13 cellular contexts compared by ENCODE assay signal in genomic region chr6:69887026-69887425, GRCh38. TPM values are rescaled to one million over a fixed set of nuclear protein-coding genes. Genes with fewer than 3 reads are reported as not detected.
A peak's percentile ranks its signal among the peaks of the same experiment; 100 is the strongest.
DNase-seq lines count a peak whose midpoint lies in the region; ATAC-seq and TF ChIP-seq lines count a peak whose summit lies in the region.
"Had no signal": no experiment of that assay in that cellular context is flagged by ENCODE, and none has a peak within 500 bp of the region (broad histone marks: within the 10 kb centered on the region; RNA-seq: fewer than 3 reads in every experiment).

No MANE protein-coding gene starts in this region.

- no peaks in the 10 kb centered on the region for H3K27me3 ChIP-seq in Peyer's patch

- H3K4me3 Mint-ChIP-seq in activated CD4-positive, alpha-beta T cell treated with anti-CD3 and anti-CD28 coated beads, Interleukin-2, amount 10 ng/mL, durations not matched to agents 7 days and 5 days = no peak overlapping the region
- H3K4me3 Mint-ChIP-seq: activated CD4-positive, alpha-beta memory T cell treated with anti-CD3 and anti-CD28 coated beads for 36 hours; activated naive CD4-positive, alpha-beta T cell treated with anti-CD3 and anti-CD28 coated beads for 36 hours; CD8-positive, alpha-beta memory T cell had no signal

- peaks cover 12% of the 10 kb centered on the region for H3K27me3 Mint-ChIP-seq in activated CD4-positive, alpha-beta T cell treated with anti-CD3 and anti-CD28 coated beads, Interleukin-2, amount 10 ng/mL, durations not matched to agents 7 days and 5 days

- POLR2A ChIA-PET in activated CD4-positive, alpha-beta T cell treated with anti-CD3 and anti-CD28 coated beads, Interleukin-2, amount 10 ng/mL, durations not matched to agents 7 days and 5 days (lab: Charles Lee) = no interaction called here
- POLR2A ChIA-PET in RWPE1 (lab: Yijun Ruan, JAX; ENCODE audit: low non-redundant PET) = no interaction called here

- no peaks in the 10 kb centered on the region for H3K4me1 Mint-ChIP-seq in activated CD4-positive, alpha-beta T cell treated with anti-CD3 and anti-CD28 coated beads, Interleukin-2, amount 10 ng/mL, durations not matched to agents 7 days and 5 days

- no peaks in the 10 kb centered on the region for H3K36me3 Mint-ChIP-seq in activated CD4-positive, alpha-beta T cell treated with anti-CD3 and anti-CD28 coated beads, Interleukin-2, amount 10 ng/mL, durations not matched to agents 7 days and 5 days (ENCODE audit: low read depth)
- H3K36me3 Mint-ChIP-seq: activated CD4-positive, alpha-beta memory T cell treated with anti-CD3 and anti-CD28 coated beads for 36 hours; CD8-positive, alpha-beta memory T cell had no signal

- no peak overlapping the region for H3K4me3 ChIP-seq in Peyer's patch
- H3K4me3 ChIP-seq: thoracic aorta had no signal

- CTCF ChIA-PET in activated CD4-positive, alpha-beta T cell treated with anti-CD3 and anti-CD28 coated beads, Interleukin-2, amount 10 ng/mL, durations not matched to agents 7 days and 5 days (lab: Charles Lee) = interaction anchor here (1.5 kb wide), 1 partner anchor 10 kb away, joined by 4 read pairs; no protein-coding TSS in a partner anchor
- CTCF ChIA-PET in RWPE1 (lab: Yijun Ruan, JAX) = interaction anchor here (0.7 kb wide), 1 partner anchor 37 kb away, joined by 5 read pairs; no protein-coding TSS in a partner anchor

- H3K9me3 ChIP-seq in Peyer's patch = no peaks in the 10 kb centered on the region
- H3K9me3 ChIP-seq: thoracic aorta had no signal

- ATAC-seq in GM18505 (IDR thresholded peaks at IDR 0.05; ENCODE audit: unreplicated experiment) (peak; percentile 58), HG03457 (IDR thresholded peaks at IDR 0.05; ENCODE audit: unreplicated experiment) (peak; percentile 66)

- TF ChIP-seq POLR2A in GM18505 (IDR thresholded peaks at IDR 0.05; ENCODE audit: borderline replicate concordance, extremely low read depth, insufficient read depth, insufficient read length) (no peak), Peyer's patch (IDR thresholded peaks at IDR 0.05) (no peak)

- no peak overlapping the region for H3K27ac Mint-ChIP-seq in activated CD4-positive, alpha-beta T cell treated with anti-CD3 and anti-CD28 coated beads, Interleukin-2, amount 10 ng/mL, durations not matched to agents 7 days and 5 days
- H3K27ac Mint-ChIP-seq: activated CD4-positive, alpha-beta memory T cell treated with anti-CD3 and anti-CD28 coated beads for 36 hours; activated naive CD4-positive, alpha-beta T cell treated with anti-CD3 and anti-CD28 coated beads for 36 hours; CD8-positive, alpha-beta memory T cell had no signal

- H3K9me3 Mint-ChIP-seq in activated CD4-positive, alpha-beta T cell treated with anti-CD3 and anti-CD28 coated beads, Interleukin-2, amount 10 ng/mL, durations not matched to agents 7 days and 5 days = peaks cover 2% of the 10 kb centered on the region

- no peaks in the 10 kb centered on the region for H3K36me3 ChIP-seq in Peyer's patch
- H3K36me3 ChIP-seq: thoracic aorta had no signal

- no peak for TF ChIP-seq CTCF in GM20000 (IDR thresholded peaks at IDR 0.05; ENCODE audit: extremely low read depth, missing control alignments)
- no peak for TF ChIP-seq CTCF in RWPE1 (conservative IDR thresholded peaks at IDR 0.05; ENCODE audit: low read depth)
- no peak for TF ChIP-seq CTCF in Peyer's patch (IDR thresholded peaks at IDR 0.05)

- H3K27ac ChIP-seq in RWPE1 (no peak overlapping the region), Peyer's patch (no peak overlapping the region)
- H3K27ac ChIP-seq: thoracic aorta had no signal

- no peaks in the 10 kb centered on the region for H3K4me1 ChIP-seq in Peyer's patch

- DNase-seq in GM20000 (ENCODE audit: low spot score) (peak; percentile 15), germinal center (ENCODE audit: low spot score) (peak; percentile 14), RWPE1 (ENCODE audit: low spot score) (no peak), Peyer's patch (no peak)
- no peak for DNase-seq in activated CD8-positive, alpha-beta memory T cell treated with anti-CD3 and anti-CD28 coated beads, Interleukin-2, amount 50 U/mL, for 4 hours
- no peak for DNase-seq in activated CD4-positive, alpha-beta T cell treated with anti-CD3 and anti-CD28 coated beads, Interleukin-2, amount 10 ng/mL, durations not matched to agents 7 days and 5 days
- DNase-seq: activated CD4-positive, alpha-beta memory T cell treated with anti-CD3 and anti-CD28 coated beads for 36 hours; activated naive CD4-positive, alpha-beta T cell treated with anti-CD3 and anti-CD28 coated beads for 36 hours; CD8-positive, alpha-beta memory T cell; NCI-H2171 had no signal

RNA-seq across cellular contexts. Expression of gene COL19A1, which starts 20.7 kb away (rescaled TPM):
- not detected for total RNA-seq in activated CD4-positive, alpha-beta T cell treated with anti-CD3 and anti-CD28 coated beads, Interleukin-2, amount 10 ng/mL, durations not matched to agents 7 days and 5 days
- 1 to 10 TPM in 1 of 4 donors, under 1 TPM in 3; 0.35 to 5.0 (median 0.62) TPM for total RNA-seq in Peyer's patch

Comparison
In these comparisons a context has a peak if more than half of its experiments do, and no peak if none do; other contexts are left out.
1. DNase-seq: peak in GM20000 (single experiment) and germinal center (single experiment); none in activated CD8-positive, alpha-beta memory T cell treated with anti-CD3 and anti-CD28 coated beads, Interleukin-2, amount 50 U/mL, for 4 hours (single experiment), activated CD4-positive, alpha-beta T cell treated with anti-CD3 and anti-CD28 coated beads, Interleukin-2, amount 10 ng/mL, durations not matched to agents 7 days and 5 days (single experiment), RWPE1 (single experiment) and Peyer's patch (0 of 3).